ENCODE assay signal across 8 cellular contexts in the genomic region with DNA sequence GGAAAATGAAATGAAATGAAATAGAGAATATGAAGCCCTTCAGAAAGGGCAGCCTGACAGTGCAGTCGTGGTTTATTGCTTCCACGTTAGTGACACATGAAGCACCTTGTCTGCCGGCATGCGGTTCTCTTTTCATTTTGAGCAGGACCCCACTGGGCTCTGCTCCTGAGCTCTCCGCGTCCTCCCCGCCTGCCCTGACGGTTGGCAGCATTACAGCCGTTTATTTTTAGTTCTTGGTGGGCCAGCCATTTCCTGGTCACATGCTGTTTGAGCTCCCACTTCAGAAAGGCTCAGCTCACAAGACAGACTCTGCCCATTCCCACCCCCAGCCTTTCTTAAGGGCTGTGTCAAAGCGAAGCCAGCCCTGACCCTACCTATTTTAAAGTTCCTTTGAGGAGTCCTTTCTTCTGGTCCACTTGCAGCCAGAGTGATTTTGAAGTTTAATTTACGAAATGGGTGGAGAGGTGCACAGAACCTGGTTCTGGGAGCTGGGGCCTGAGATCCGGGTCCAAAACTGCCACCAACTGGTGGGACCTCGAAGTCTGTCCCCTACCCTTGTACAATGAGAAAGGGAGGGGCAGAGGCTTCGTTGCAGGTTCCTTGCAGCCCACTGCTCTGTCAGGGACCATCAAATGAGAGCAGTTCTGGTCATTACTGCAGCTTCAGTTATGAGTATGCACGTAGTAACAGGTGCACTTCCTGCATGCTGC.
DNase-seq lines count a peak whose midpoint lies in the region; ATAC-seq and TF ChIP-seq lines count a peak whose summit lies in the region.

No MANE protein-coding gene starts in this region.

- H3K9me3 ChIP-seq in OCI-LY7 (ENCODE audit: low read length) (no peaks in the 10 kb centered on the region), A673 (ENCODE audit: low read depth, low read length, poor library complexity, severe bottlenecking) (no peaks in the 10 kb centered on the region)

- ATAC-seq in GM18868 (IDR thresholded peaks at IDR 0.05; ENCODE audit: unreplicated experiment) = peak; percentile 42
- ATAC-seq in HG02852 (IDR thresholded peaks at IDR 0.05; ENCODE audit: unreplicated experiment) = peak; percentile 62

- TF ChIP-seq CTCF in OCI-LY7 (conservative IDR thresholded peaks at IDR 0.05; ENCODE audit: low read length) = no peak
- TF ChIP-seq CTCF in A673 (conservative IDR thresholded peaks at IDR 0.05; ENCODE audit: low read depth, low read length) = no peak
- TF ChIP-seq CTCF in foreskin fibroblast (IDR thresholded peaks at IDR 0.05; ENCODE audit: low read depth, low read length) = no peak

- H3K27ac ChIP-seq in OCI-LY7 (ENCODE audit: low read depth, low read length, poor library complexity, severe bottlenecking) = no peak overlapping the region
- no peak overlapping the region for H3K27ac ChIP-seq in A673 (ENCODE audit: low read depth, low read length, poor library complexity, severe bottlenecking)

- peak; percentile 55 for DNase-seq in OCI-LY7 (ENCODE audit: low spot score)
- peak; percentile 50 for DNase-seq in midbrain (lab: John Stamatoyannopoulos, UW)
- no peak for DNase-seq in stimulated activated CD4-positive, alpha-beta T cell treated with anti-CD3 and anti-CD28 coated beads, Interleukin-4, amount 100 ng/mL, for 1 hour
- DNase-seq in activated CD4-positive, alpha-beta T cell treated with anti-CD3 and anti-CD28 coated beads, Interleukin-2, amount 50 U/mL, for 1 hour = no peak
- no peak for DNase-seq in A673 (ENCODE audit: low spot score)
- no peak for DNase-seq in foreskin fibroblast

- peak overlapping the region; percentile 48 for H2AFZ ChIP-seq in OCI-LY7 (ENCODE audit: low read length)

- no peaks in the 10 kb centered on the region for H3K27me3 ChIP-seq in A673 (replicated peaks; ENCODE audit: insufficient read depth, low read depth, low read length, poor library complexity)

- H3K4me2 ChIP-seq in OCI-LY7 (ENCODE audit: low read length) = peak overlapping the region; percentile 31

- H3K79me2 ChIP-seq in OCI-LY7 (ENCODE audit: insufficient read depth, low read depth, low read length) = no peaks in the 10 kb centered on the region

- no peaks in the 10 kb centered on the region for H3K36me3 ChIP-seq in OCI-LY7 (ENCODE audit: insufficient read depth, low read length)
- no peaks in the 10 kb centered on the region for H3K36me3 ChIP-seq in A673 (ENCODE audit: insufficient read depth, low read length, poor library complexity, severe bottlenecking)

- H3K4me3 ChIP-seq in OCI-LY7 (ENCODE audit: low read depth, low read length, poor library complexity, severe bottlenecking) (no peak overlapping the region), A673 (ENCODE audit: low read depth, low read length, poor library complexity, severe bottlenecking) (no peak overlapping the region), foreskin fibroblast (ENCODE audit: low read depth in 1 of 2, low read length in 2 of 2) (no peak overlapping the region)

- no TSS peak for BruUV-seq in OCI-LY7 (replicated peaks; lab: Mats Ljungman, UMichigan)
- BruUV-seq in A673 (replicated peaks; lab: Mats Ljungman, UMichigan) = no TSS peak

- intact Hi-C loops in OCI-LY7 (cut with micrococcal nuclease; ENCODE audit: unreplicated experiment) = no loop called here
- intact Hi-C loops in A673 (cut with micrococcal nuclease; ENCODE audit: unreplicated experiment) = no loop called here

- peaks cover 15% of the 10 kb centered on the region for H3K4me1 ChIP-seq in OCI-LY7 (ENCODE audit: insufficient read depth, low read length, poor library complexity, severe bottlenecking)
- H3K4me1 ChIP-seq in A673 (ENCODE audit: insufficient read depth, low read length, poor library complexity, severe bottlenecking) = peaks cover 9% of the 10 kb centered on the region

- CTCF ChIA-PET in OCI-LY7 (lab: Charles Lee; ENCODE audit: unreplicated experiment) (interaction anchor here (0.6 kb wide), 1 partner anchor 155 kb away, joined by 3 read pairs; no protein-coding TSS in a partner anchor), A673 (lab: Charles Lee) (no interaction called here)

- POLR2A ChIA-PET in OCI-LY7 (lab: Charles Lee) = interaction anchor here (0.6 to 1.6 kb wide), 7 partner anchors 12 to 1719 kb away, joined by 3 to 8 read pairs (median 4); no protein-coding TSS in a partner anchor
- POLR2A ChIA-PET in A673 (lab: Charles Lee; ENCODE audit: low non-redundant PET) = no interaction called here

- H4K20me1 ChIP-seq in OCI-LY7 (ENCODE audit: insufficient read depth, low read length) = no peaks in the 10 kb centered on the region

- H3K9me2 ChIP-seq in OCI-LY7 (ENCODE audit: insufficient read depth, low read length) = no peaks in the 10 kb centered on the region

Comparison
In these comparisons a context has a peak if more than half of its experiments do, and no peak if none do; other contexts are left out.
1. DNase-seq: peak in OCI-LY7 (single experiment) and midbrain (single experiment); none in stimulated activated CD4-positive, alpha-beta T cell treated with anti-CD3 and anti-CD28 coated beads, Interleukin-4, amount 100 ng/mL, for 1 hour (single experiment), activated CD4-positive, alpha-beta T cell treated with anti-CD3 and anti-CD28 coated beads, Interleukin-2, amount 50 U/mL, for 1 hour (single experiment), A673 (single experiment) and foreskin fibroblast (0 of 2).